ENCODE assay signal across 8 cellular contexts in genomic region chr6:47047479-47048411, GRCh38. TPM values are rescaled to one million over a fixed set of nuclear protein-coding genes. Genes with fewer than 3 reads are reported as not detected.
DNase-seq lines count a peak whose midpoint lies in the region; ATAC-seq, FAIRE-seq and TF ChIP-seq lines count a peak whose summit lies in the region.

No MANE protein-coding gene starts in this region.

- H3K27me3 ChIP-seq in IMR-90 (ENCODE audit: control insufficient read depth, insufficient read depth, low read length) (no peaks in the 10 kb centered on the region), GM12878 (replicated peaks in 1 of 2; ENCODE audit: control insufficient read depth in 2 of 2, insufficient read depth in 2 of 2, low read length in 1 of 2) (peaks cover 2 to 3% of the 10 kb centered on the region in 2 experiments; a peak in 3 of 4 replicates), iPS DF 6.9 (ENCODE audit: control insufficient read depth, insufficient read depth, low read length) (no peaks in the 10 kb centered on the region), smooth muscle cell (ENCODE audit: low read depth) (peaks cover 3% of the 10 kb centered on the region)

- no peak overlapping the region for H3K23ac ChIP-seq in IMR-90 (ENCODE audit: low read depth, low read length)

- H3K56ac ChIP-seq in IMR-90 (ENCODE audit: extremely low read depth, insufficient read depth, low read length) = no peak overlapping the region

- H3K9me1 ChIP-seq in IMR-90 (ENCODE audit: insufficient read depth, low read length) = no peaks in the 10 kb centered on the region

- TF ChIP-seq EP300 in GM12878 (IDR thresholded peaks at IDR 0.05; ENCODE audit: borderline replicate concordance in 1 of 2, control insufficient read depth in 1 of 2, low read depth in 2 of 2, low read length in 2 of 2) = no peak

- no peak overlapping the region for H2AK5ac ChIP-seq in IMR-90 (ENCODE audit: low read depth, low read length)

- H2AFZ ChIP-seq in IMR-90 (replicated peaks; ENCODE audit: low read length, poor library complexity) (no peak overlapping the region), GM12878 (ENCODE audit: control insufficient read depth, low read depth, low read length) (no peak overlapping the region), smooth muscle cell (ENCODE audit: low read depth) (no peak overlapping the region)

- H3K4me2 ChIP-seq in IMR-90 (ENCODE audit: low read depth, low read length) (no peak overlapping the region; the same call in 1 of the 2 replicates), GM12878 (ENCODE audit: control insufficient read depth, insufficient read depth) (no peak overlapping the region), smooth muscle cell (peak overlapping the region; percentile 68)

- no peak overlapping the region for H3K18ac ChIP-seq in IMR-90 (ENCODE audit: low read depth, low read length)

- no peaks in the 10 kb centered on the region for H3K4me1 ChIP-seq in IMR-90 (ENCODE audit: control insufficient read depth, insufficient read depth, low read length)
- no peaks in the 10 kb centered on the region for H3K4me1 ChIP-seq in GM12878 (ENCODE audit: control insufficient read depth, insufficient read depth, low read length)
- peaks cover 1% of the 10 kb centered on the region; the same call in 1 of the 2 replicates for H3K4me1 ChIP-seq in iPS DF 6.9 (ENCODE audit: control insufficient read depth, insufficient read depth, low read length)
- H3K4me1 ChIP-seq in smooth muscle cell (ENCODE audit: low read depth) = no peaks in the 10 kb centered on the region

- H3F3A ChIP-seq in smooth muscle cell (ENCODE audit: low read depth) = no peaks in the 10 kb centered on the region

- no peak overlapping the region for H4K5ac ChIP-seq in IMR-90 (ENCODE audit: low read depth, low read length)

- H2AK9ac ChIP-seq in IMR-90 (replicated peaks; ENCODE audit: low read depth, low read length, poor library complexity) = no peak overlapping the region

- dilution Hi-C loops in IMR-90 (cut with HindIII; ENCODE audit: low sequenced_read_pairs, unreplicated experiment) = no loop called here

- intact Hi-C loops in IMR-90 (cut with micrococcal nuclease) = loop anchor here (1.0 kb wide), 3 partner anchors 198 to 957 kb away; no protein-coding TSS in a partner anchor
- intact Hi-C loops in GM12878 (cut with micrococcal nuclease; ENCODE audit: unreplicated experiment) = loop anchor here (1.0 to 2.0 kb wide), 2 partner anchors 198 to 627 kb away; no protein-coding TSS in a partner anchor

- H4K8ac ChIP-seq in IMR-90 (ENCODE audit: low read depth in 2 of 2, low read length in 2 of 2) = no peak overlapping the region

- no peak overlapping the region for H2BK15ac ChIP-seq in IMR-90 (ENCODE audit: low read depth, low read length)

- H3K27ac ChIP-seq in IMR-90 (ENCODE audit: insufficient read depth, low read length) (no peak overlapping the region), GM12878 (ENCODE audit: control insufficient read depth, insufficient read depth) (no peak overlapping the region), iPS DF 6.9 (ENCODE audit: low read length) (no peak overlapping the region), smooth muscle cell (ENCODE audit: low read depth) (no peak overlapping the region)

- in situ Hi-C loops in IMR-90 (cut with MboI; ENCODE audit: low sequenced_read_pairs) = loop anchor here (10.0 kb wide), 1 partner anchor 203 kb away; no protein-coding TSS in a partner anchor
- in situ Hi-C loops in GM12878 (cut with MboI) = loop anchor here (10.0 kb wide), 1 partner anchor 193 kb away; no protein-coding TSS in a partner anchor

- ATAC-seq in GM21367 (IDR thresholded peaks at IDR 0.05; ENCODE audit: unreplicated experiment) = peak; percentile 91
- peak; percentile 89 for ATAC-seq in IMR-90 (ENCODE audit: low read depth)
- ATAC-seq in GM12878 = peak; percentile 91
- ATAC-seq in HG02840 (IDR thresholded peaks at IDR 0.05; ENCODE audit: low FRiP score, unreplicated experiment) = no peak

- H3K36me3 ChIP-seq in IMR-90 (ENCODE audit: control insufficient read depth, insufficient read depth, low read length) (no peaks in the 10 kb centered on the region), GM12878 (ENCODE audit: control insufficient read depth in 2 of 2, insufficient read depth in 2 of 2, low read length in 1 of 2) (no peaks in the 10 kb centered on the region), iPS DF 6.9 (ENCODE audit: control insufficient read depth, insufficient read depth, low read length) (no peaks in the 10 kb centered on the region), smooth muscle cell (ENCODE audit: low read depth) (no peaks in the 10 kb centered on the region)

- SMC1A ChIA-PET in GM12878 (lab: Charles Lee; ENCODE audit: uncharacterized antibody, unreplicated experiment) = interaction anchor here (0.5 to 1.0 kb wide), 2 partner anchors 20 to 30 kb away, joined by 3 read pairs; no protein-coding TSS in a partner anchor

- peak; percentile 66 for TF ChIP-seq RAD21 in IMR-90 (IDR thresholded peaks at IDR 0.05; ENCODE audit: low read length)
- TF ChIP-seq RAD21 in GM12878 (IDR thresholded peaks at IDR 0.05; ENCODE audit: insufficient read depth, low read depth, low read length) = peak; percentile 79

- RAD21 ChIA-PET in GM12878 (lab: Charles Lee; ENCODE audit: unreplicated experiment) = no interaction called here

- H4K91ac ChIP-seq in IMR-90 (ENCODE audit: insufficient read depth, low read depth, low read length) = no peak overlapping the region

- TF ChIP-seq CTCF in IMR-90 (conservative IDR thresholded peaks at IDR 0.05; ENCODE audit: low read depth, low read length) (peak; percentile 71), GM12878 (IDR thresholded peaks at IDR 0.05 in 2 of 3, conservative IDR thresholded peaks at IDR 0.05 in 1 of 3; ENCODE audit: control insufficient read depth in 2 of 3, extremely low read depth in 1 of 3, insufficient read depth in 1 of 3, low read depth in 3 of 3, low read length in 3 of 3) (peak; percentile 64 to 79 (median 76); a peak in 5 of 6 replicates), smooth muscle cell (IDR thresholded peaks at IDR 0.05; ENCODE audit: borderline replicate concordance, insufficient read depth, poor library complexity, severe bottlenecking) (peak; percentile 64)

- H2BK5ac ChIP-seq in IMR-90 (ENCODE audit: low read depth, low read length, poor library complexity, severe bottlenecking) = no peak overlapping the region

- no peak overlapping the region for H3K4ac ChIP-seq in IMR-90 (ENCODE audit: low read depth, low read length)

- CTCF ChIA-PET in IMR-90 (lab: Yijun Ruan, JAX) = interaction anchor here (0.6 to 2.9 kb wide), 4 partner anchors 15 to 199 kb away, joined by 3 to 11 read pairs (median 5); no protein-coding TSS in a partner anchor
- CTCF ChIA-PET in GM12878 (lab: Yijun Ruan, JAX) = interaction anchor here (0.7 to 4.0 kb wide), 5 partner anchors 18 to 957 kb away, joined by 3 to 25 read pairs (median 4); no protein-coding TSS in a partner anchor

- H2BK120ac ChIP-seq in IMR-90 (ENCODE audit: low read depth, low read length) = no peak overlapping the region

- no peaks in the 10 kb centered on the region for H3K9me3 ChIP-seq in IMR-90 (ENCODE audit: control insufficient read depth, insufficient read depth, low read length)
- no peaks in the 10 kb centered on the region for H3K9me3 ChIP-seq in GM12878 (replicated peaks; ENCODE audit: control insufficient read depth, insufficient read depth, low read length)
- H3K9me3 ChIP-seq in iPS DF 6.9 (ENCODE audit: control insufficient read depth, insufficient read depth, low read length) = no peaks in the 10 kb centered on the region
- no peaks in the 10 kb centered on the region for H3K9me3 ChIP-seq in smooth muscle cell (replicated peaks; ENCODE audit: low read depth)

- no peak overlapping the region for H3K9ac ChIP-seq in IMR-90 (ENCODE audit: low read depth, low read length)
- no peak overlapping the region for H3K9ac ChIP-seq in GM12878 (ENCODE audit: control insufficient read depth, insufficient read depth, low read length)
- H3K9ac ChIP-seq in smooth muscle cell (ENCODE audit: low read depth) = no peak overlapping the region

- 0% methylated on average over 3 of the region's 9 CpGs; no CpG with 5 or more reads in 1 of the 2 experiments for WGBS in IMR-90 (ENCODE audit: extremely low coverage in 2 of 2, insufficient read length in 1 of 2), 2 experiments
- WGBS in GM12878 (ENCODE audit: insufficient coverage, insufficient replicate concordance, low lambda C conversion rate, missing lambda C conversion rate) = 16% methylated on average over 9 of the region's 9 CpGs
- no CpG with 5 or more reads among the region's 9 CpGs for WGBS in iPS DF 6.9 (ENCODE audit: insufficient coverage, insufficient read length)
- WGBS in smooth muscle cell (ENCODE audit: low lambda C conversion rate) = 27% methylated on average over 9 of the region's 9 CpGs

- POLR2A ChIA-PET in IMR-90 (lab: Charles Lee; ENCODE audit: unreplicated experiment) = no interaction called here
- POLR2A ChIA-PET in GM12878 (lab: Charles Lee) = no interaction called here

- H3K14ac ChIP-seq in IMR-90 (replicated peaks; ENCODE audit: low read depth, low read length) = no peak overlapping the region

- FAIRE-seq in GM12878 (lab: Jason Lieb, UNC) = peak; percentile 81

- peak; percentile 94 for DNase-seq in ELR (ENCODE audit: low read depth)
- DNase-seq in IMR-90 = peak; percentile 62
- peak; percentile 94 for DNase-seq in NOMO-1 treated with DMSO at 0.1 percent for 48 hours (lab: John Stamatoyannopoulos, UW; ENCODE audit: unreplicated experiment)
- DNase-seq in GM12878 (ENCODE audit: low read depth, low spot score) = peak; percentile 11
- peak; percentile 76 for DNase-seq in iPS DF 6.9 (ENCODE audit: low read depth, low spot score)
- DNase-seq in smooth muscle cell (lab: John Stamatoyannopoulos, UW; ENCODE audit: unreplicated experiment) = no peak

- H3K79me1 ChIP-seq in IMR-90 (ENCODE audit: low read depth in 1 of 2, low read length in 2 of 2) = no peaks in the 10 kb centered on the region

- TF ChIP-seq POLR2A in IMR-90 (IDR thresholded peaks at IDR 0.05; ENCODE audit: low read depth, low read length) = no peak
- TF ChIP-seq POLR2A in GM12878 (IDR thresholded peaks at IDR 0.05; ENCODE audit: low read depth, low read length) = no peak

- no peaks in the 10 kb centered on the region for H4K20me1 ChIP-seq in IMR-90 (ENCODE audit: insufficient read depth, low read length)
- H4K20me1 ChIP-seq in GM12878 (ENCODE audit: control insufficient read depth, insufficient read depth) = no peaks in the 10 kb centered on the region
- no peaks in the 10 kb centered on the region for H4K20me1 ChIP-seq in smooth muscle cell (ENCODE audit: low read depth)

- H2BK20ac ChIP-seq in IMR-90 (ENCODE audit: low read depth, low read length) = no peak overlapping the region

- BruUV-seq in IMR-90 (replicated peaks; lab: Mats Ljungman, UMichigan) = no TSS peak
- no TSS peak for BruUV-seq in GM12878 (replicated peaks; lab: Mats Ljungman, UMichigan)

- no peaks in the 10 kb centered on the region for H3K79me2 ChIP-seq in GM12878 (ENCODE audit: control insufficient read depth, insufficient read depth, low read length)
- no peaks in the 10 kb centered on the region for H3K79me2 ChIP-seq in smooth muscle cell (ENCODE audit: low read depth)

- no peak overlapping the region for H3K4me3 ChIP-seq in IMR-90 (ENCODE audit: insufficient read depth, low read depth, low read length)
- no peak overlapping the region for H3K4me3 ChIP-seq in GM12878
- no peak overlapping the region for H3K4me3 ChIP-seq in iPS DF 6.9 (ENCODE audit: low read length)
- no peak overlapping the region for H3K4me3 ChIP-seq in smooth muscle cell

RNA-seq across cellular contexts. Expression of gene ADGRF1, which starts 5.6 kb away (rescaled TPM):
- total RNA-seq in IMR-90 (2012; rRNA removed) = not detected in 2 replicates
- not detected in 2 replicates for polyA plus RNA-seq in IMR-90 (2012; rRNA removed)
- polyA plus RNA-seq in IMR-90 (2012; cell fraction: cytosol; rRNA removed) = not detected in 2 replicates
- polyA plus RNA-seq in IMR-90 (2012; cell fraction: nucleus; rRNA removed; ENCODE audit: low replicate concordance) = not detected in 2 replicates
- total RNA-seq in GM12878 (2013; cell fraction: nucleolus; rRNA removed) = not detected in 2 replicates
- not detected in 2 replicates for total RNA-seq in GM12878 (2014; rRNA removed)
- not detected in 2 replicates for total RNA-seq in GM12878 (2014; rRNA removed; fragmentation: Illumina TruSeq; extraction: Trizol)
- total RNA-seq in GM12878 (2021) = 0.05 and 0.08 TPM in 2 replicates
- polyA plus RNA-seq in GM12878 (2011; ENCODE audit: low read depth) = not detected
- polyA plus RNA-seq in GM12878 (2011; rRNA removed) = not detected in 2 replicates
- polyA plus RNA-seq in GM12878 (2011; cell fraction: cytosol; rRNA removed) = not detected in 2 replicates
- polyA plus RNA-seq in GM12878 (2011; cell fraction: nucleus; rRNA removed) = not detected in 2 replicates
- not detected in 2 replicates for polyA plus RNA-seq in GM12878 (2012)
- polyA plus RNA-seq in GM12878 (2014; fragmentation: Illumina TruSeq; extraction: Trizol) = not detected in 2 replicates
- polyA plus RNA-seq in GM12878 (2014; fragmentation: Nextera tagmentation; extraction: Ambion mirVana) = not detected
- not detected in 2 replicates for polyA plus RNA-seq in GM12878 (2014; rRNA removed)
- polyA plus RNA-seq in GM12878 (2016; fragmentation: Nextera tagmentation; extraction: Ambion mirVana) = not detected
- polyA minus RNA-seq in GM12878 (2011; rRNA and poly(A)+ RNA removed) = not detected in 2 replicates
- not detected in 2 replicates for polyA minus RNA-seq in GM12878 (2011; cell fraction: cytosol; rRNA and poly(A)+ RNA removed)
- polyA minus RNA-seq in GM12878 (2011; cell fraction: nucleus; rRNA and poly(A)+ RNA removed) = not detected in 2 replicates
- not detected in 2 replicates for total RNA-seq in smooth muscle cell
- polyA plus RNA-seq in smooth muscle cell = not detected in 2 replicates
